Comparison of ENCODE assay signal across 9 cellular contexts in the genomic region with DNA sequence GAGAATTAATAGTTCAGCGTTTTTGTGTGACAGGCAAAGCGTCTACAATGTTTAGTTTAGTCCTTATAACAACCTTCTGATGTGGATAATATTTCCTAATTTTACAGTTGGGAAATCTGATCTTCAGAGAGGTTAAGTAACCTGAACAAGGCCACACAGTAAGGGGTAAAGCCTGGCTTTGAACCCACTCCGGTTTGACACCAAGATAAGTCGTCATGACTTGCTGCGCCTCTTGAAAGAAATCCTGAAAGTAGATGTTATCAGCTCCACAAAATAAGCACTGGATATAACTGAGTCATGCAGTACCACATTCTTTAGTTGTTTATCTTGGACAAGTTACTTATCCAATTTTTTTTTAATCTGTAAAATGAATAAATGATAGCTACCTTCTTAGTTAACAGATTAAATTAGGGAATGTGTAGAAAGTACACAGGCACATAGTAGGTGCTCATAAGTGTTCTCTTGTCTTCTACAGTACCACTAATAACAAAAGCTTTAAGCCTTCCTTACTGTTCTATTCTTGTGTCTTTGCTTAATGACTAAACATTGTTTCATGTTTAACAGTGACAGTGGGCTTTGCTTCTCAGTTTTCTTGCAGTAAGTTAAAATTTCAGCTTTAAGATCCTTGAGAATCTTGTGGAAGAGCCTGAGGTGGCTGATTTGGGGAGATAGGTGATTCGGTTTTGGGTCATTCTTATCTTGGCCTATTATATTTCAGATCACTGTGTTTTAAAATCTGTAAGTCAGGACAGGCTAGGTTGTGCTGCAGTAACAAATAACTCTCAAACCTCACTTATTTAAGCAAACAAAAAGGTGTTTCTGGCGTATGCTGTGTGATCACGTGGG. TPM values are rescaled to one million over a fixed set of nuclear protein-coding genes. Genes with fewer than 3 reads are reported as not detected.
A peak's percentile ranks its signal among the peaks of the same experiment; 100 is the strongest.
DNase-seq lines count a peak whose midpoint lies in the region; ATAC-seq, FAIRE-seq and TF ChIP-seq lines count a peak whose summit lies in the region.
"Had no signal": no experiment of that assay in that cellular context is flagged by ENCODE, and none has a peak within 500 bp of the region (broad histone marks: within the 10 kb centered on the region; RNA-seq: fewer than 3 reads in every experiment).

No MANE protein-coding gene starts in this region.

- no peak overlapping the region for H3K4me3 Mint-ChIP-seq in CD8-positive, alpha-beta T cell
- peak overlapping the region; percentile 7 to 98 (median 68) for H3K4me3 Mint-ChIP-seq in naive thymus-derived CD4-positive, alpha-beta T cell

- no peaks in the 10 kb centered on the region for H3K36me3 ChIP-seq in CD8-positive, alpha-beta T cell (ENCODE audit: insufficient read depth, low read length)
- peaks cover 0 to 24% (median 0%) of the 10 kb centered on the region in 3 experiments for H3K36me3 ChIP-seq in naive thymus-derived CD4-positive, alpha-beta T cell (ENCODE audit: control insufficient read depth in 2 of 3, insufficient read depth in 3 of 3, low read length in 3 of 3)

- CTCF ChIA-PET in CD8-positive, alpha-beta T cell (lab: Charles Lee): interaction anchor here (0.8 to 1.5 kb wide), 3 partner anchors 61 to 311 kb away, joined by 3 to 5 read pairs (median 3); no protein-coding TSS in a partner anchor
- CTCF ChIA-PET in naive thymus-derived CD4-positive, alpha-beta T cell (lab: Charles Lee): interaction anchor here (0.7 to 1.5 kb wide), 8 partner anchors 9 to 313 kb away, joined by 3 to 4 read pairs (median 3); no protein-coding TSS in a partner anchor
- CTCF ChIA-PET in HEK293T (lab: Yijun Ruan, JAX): no interaction called here

- H3K4me3 ChIP-seq in CD8-positive, alpha-beta T cell (ENCODE audit: low read depth, low read length): no peak overlapping the region
- peak overlapping the region in 1 of 2 donors; percentile 84 for H3K4me3 ChIP-seq in cardiac fibroblast (replicated peaks in 1 of 2; ENCODE audit: low read depth in 2 of 2, low read length in 2 of 2)
- no peak overlapping the region for H3K4me3 ChIP-seq in naive thymus-derived CD4-positive, alpha-beta T cell (ENCODE audit: low read length)

- H3K27me3 ChIP-seq in CD8-positive, alpha-beta T cell (ENCODE audit: insufficient read depth, low read length): no peaks in the 10 kb centered on the region
- H3K27me3 ChIP-seq in naive thymus-derived CD4-positive, alpha-beta T cell (ENCODE audit: control insufficient read depth in 2 of 2, insufficient read depth in 2 of 2, low read length in 2 of 2): no peaks in the 10 kb centered on the region

- peaks cover 34% of the 10 kb centered on the region for H3K4me1 ChIP-seq in CD8-positive, alpha-beta T cell (ENCODE audit: insufficient read depth, low read length)
- H3K4me1 ChIP-seq in naive thymus-derived CD4-positive, alpha-beta T cell (ENCODE audit: control insufficient read depth in 2 of 2, insufficient read depth in 2 of 2, low read length in 2 of 2): peaks cover 8 to 19% of the 10 kb centered on the region in 2 donors

- peak overlapping the region; percentile 58 for H3K27ac Mint-ChIP-seq in CD8-positive, alpha-beta T cell
- H3K27ac Mint-ChIP-seq in naive thymus-derived CD4-positive, alpha-beta T cell: peak overlapping the region; percentile 48 to 99 (median 95)

- intact Hi-C loops in CD8-positive, alpha-beta T cell (cut with DNase I, micrococcal nuclease): loop anchor here (5.0 to 10.0 kb wide), 7 partner anchors 302 to 1693 kb away; partner anchors contain the start of genes NEDD9 (in 2 of the 2), SMIM13 (in 1 of the 2), TBC1D7 (in 1 of the 2) and TMEM14B (in 1 of the 2)
- intact Hi-C loops in naive thymus-derived CD4-positive, alpha-beta T cell (cut with micrococcal nuclease): loop anchor here in 1 of 2 donors (5.0 to 10.0 kb wide), 2 partner anchors 1322 to 1801 kb away; partner anchors contain the start of genes C6orf52, MCUR1 and PAK1IP1

- no peak overlapping the region for H3K27ac ChIP-seq in CD8-positive, alpha-beta T cell (ENCODE audit: low read depth, low read length)
- peak overlapping the region; percentile 90 for H3K27ac ChIP-seq in naive thymus-derived CD4-positive, alpha-beta T cell (ENCODE audit: low read depth, low read length)

- peaks cover 3% of the 10 kb centered on the region for H3K9me3 Mint-ChIP-seq in CD8-positive, alpha-beta T cell
- peaks cover 0 to 10% (median 0%) of the 10 kb centered on the region in 11 donors for H3K9me3 Mint-ChIP-seq in naive thymus-derived CD4-positive, alpha-beta T cell

- H3K36me3 Mint-ChIP-seq in CD8-positive, alpha-beta T cell: peaks cover 47% of the 10 kb centered on the region
- H3K36me3 Mint-ChIP-seq in naive thymus-derived CD4-positive, alpha-beta T cell: peaks cover 0 to 43% (median 37%) of the 10 kb centered on the region in 5 donors

- no peaks in the 10 kb centered on the region for H3K9me3 ChIP-seq in CD8-positive, alpha-beta T cell (ENCODE audit: low read length)
- no peaks in the 10 kb centered on the region for H3K9me3 ChIP-seq in naive thymus-derived CD4-positive, alpha-beta T cell (ENCODE audit: control insufficient read depth in 2 of 3, low read length in 3 of 3)

- peaks cover 63% of the 10 kb centered on the region for H3K4me1 Mint-ChIP-seq in CD8-positive, alpha-beta T cell (ENCODE audit: low read depth)
- peaks cover 16 to 76% (median 62%) of the 10 kb centered on the region in 7 donors for H3K4me1 Mint-ChIP-seq in naive thymus-derived CD4-positive, alpha-beta T cell

- H3K27me3 Mint-ChIP-seq in CD8-positive, alpha-beta T cell (ENCODE audit: low read depth): no peaks in the 10 kb centered on the region
- H3K27me3 Mint-ChIP-seq in naive thymus-derived CD4-positive, alpha-beta T cell: peaks cover 0 to 5% (median 0%) of the 10 kb centered on the region in 5 donors

- FAIRE-seq in urothelium cell line (lab: Jason Lieb, UNC): no peak

- no peak for TF ChIP-seq CTCF in CD8-positive, alpha-beta T cell (IDR thresholded peaks at IDR 0.05)
- TF ChIP-seq CTCF in cardiac fibroblast (IDR thresholded peaks at IDR 0.05; ENCODE audit: low read depth, low read length): no peak

- DNase-seq in CD8-positive, alpha-beta T cell: no peak
- DNase-seq in LHCN-M2 (ENCODE audit: low read depth): peak; percentile 65
- peak; percentile 58 to 83 for DNase-seq in cardiac fibroblast (ENCODE audit: low read depth in 2 of 2)
- no peak for DNase-seq in naive thymus-derived CD4-positive, alpha-beta T cell
- no peak for DNase-seq in urothelium cell line (ENCODE audit: low spot score)
- DNase-seq in HEK293T (ENCODE audit: extremely low spot score): no peak
- DNase-seq in ecto neural progenitor cell (ENCODE audit: low spot score): no peak
- no peak for DNase-seq in activated naive CD4-positive, alpha-beta T cell treated with anti-CD3 and anti-CD28 coated beads, Interleukin-2, amount 50 U/mL, for 16 hours
- DNase-seq: effector CD8-positive, alpha-beta T cell had no signal

- POLR2A ChIA-PET in CD8-positive, alpha-beta T cell (lab: Charles Lee): interaction anchor here (1.1 to 2.2 kb wide), 2 partner anchors 11 kb away, joined by 3 to 8 read pairs; no protein-coding TSS in a partner anchor
- POLR2A ChIA-PET in naive thymus-derived CD4-positive, alpha-beta T cell (lab: Charles Lee): interaction anchor here (0.9 to 8.7 kb wide), 2 partner anchors 20 to 303 kb away, joined by 3 to 83 read pairs; no protein-coding TSS in a partner anchor
- POLR2A ChIA-PET in HEK293T (lab: Yijun Ruan, JAX): no interaction called here

- ATAC-seq in CD8-positive, alpha-beta T cell: no peak
- no peak for ATAC-seq in naive thymus-derived CD4-positive, alpha-beta T cell

TF ChIP-seq in HEK293T, 16 proteins besides CTCF, POLR2A, EP300 and RAD21:
- TF ChIP-seq L3MBTL2 (conservative IDR thresholded peaks at IDR 0.05) (no peak), FOXM1 (IDR thresholded peaks at IDR 0.05; ENCODE audit: borderline replicate concordance) (no peak), CTBP1 (IDR thresholded peaks at IDR 0.05; ENCODE audit: borderline replicate concordance) (no peak), SUZ12 (IDR thresholded peaks at IDR 0.05) (no peak), ZNF384 (IDR thresholded peaks at IDR 0.05) (no peak), NFRKB (IDR thresholded peaks at IDR 0.05) (no peak), ARNT (IDR thresholded peaks at IDR 0.05) (no peak), FOXA1 (IDR thresholded peaks at IDR 0.05) (no peak)

RNA-seq across cellular contexts. Expression of gene HIVEP1, which starts 2.1 kb away (rescaled TPM):
- 10 to 100 TPM; 72.7 to 79.4 TPM for total RNA-seq in CD8-positive, alpha-beta T cell
- total RNA-seq in LHCN-M2 (2014; rRNA removed): 8.2 and 9.2 TPM in 2 replicates
- 7.6 TPM for polyA plus RNA-seq in LHCN-M2 (2012)
- 10 to 100 TPM; 29.2 to 86.1 (median 38.2) TPM for total RNA-seq in naive thymus-derived CD4-positive, alpha-beta T cell
- 10 to 100 TPM; 13.2 to 16.6 TPM for polyA plus RNA-seq in naive thymus-derived CD4-positive, alpha-beta T cell

Comparison
In these comparisons a context has a peak if more than half of its experiments do, and no peak if none do; other contexts are left out.
1. DNase-seq: peak in LHCN-M2 (single experiment) and cardiac fibroblast (2 of 2); none in CD8-positive, alpha-beta T cell (0 of 7), naive thymus-derived CD4-positive, alpha-beta T cell (0 of 9), urothelium cell line (single experiment), HEK293T (single experiment), ecto neural progenitor cell (single experiment) and activated naive CD4-positive, alpha-beta T cell treated with anti-CD3 and anti-CD28 coated beads, Interleukin-2, amount 50 U/mL, for 16 hours (single experiment).